In genomic region chr5:107367480-107367879, GRCh38 we compare ENCODE assay signal across 20 cellular contexts.
"Had no signal": no experiment of that assay in that cellular context is flagged by ENCODE, and none has a peak within 500 bp of the region (broad histone marks: within the 10 kb centered on the region; RNA-seq: fewer than 3 reads in every experiment).

No MANE protein-coding gene starts in this region.

- H3K27ac ChIP-seq: SJSA1, SK-N-MC had no signal

- H3K36me3 ChIP-seq: MG63, SJSA1 had no signal

- DNase-seq: IMR-90, Karpas-422, KG1, MG63, NCI-H1092, NCI-H1105 treated with DMSO at 0.1 percent for 48 hours, NCI-H1417 treated with DMSO at 0.1 percent for 48 hours, NCI-H146, NCI-H187 treated with DMSO at 0.1 percent for 48 hours, NCI-H2081, NCI-H2107, NCI-H2227 treated with DMSO at 0.1 percent for 48 hours, NCI-H524 treated with DMSO at 0.1 percent for 48 hours, NCI-H69, NCI-H774, Right ventricle myocardium superior, RPMI8226, SIG-M5 had no signal

- H3K4me3 ChIP-seq: MG63, SJSA1, SK-N-MC had no signal

- H3K9me3 ChIP-seq: MG63, SJSA1 had no signal

- H3K27me3 ChIP-seq: MG63, SJSA1 had no signal
